26 cellular contexts compared by ENCODE assay signal in genomic region chr10:70590663-70591416, GRCh38. TPM values are rescaled to one million over a fixed set of nuclear protein-coding genes. Genes with fewer than 3 reads are reported as not detected.
A peak's percentile ranks its signal among the peaks of the same experiment; 100 is the strongest.
DNase-seq lines count a peak whose midpoint lies in the region; ATAC-seq, FAIRE-seq and TF ChIP-seq lines count a peak whose summit lies in the region.
"Had no signal": no experiment of that assay in that cellular context is flagged by ENCODE, and none has a peak within 500 bp of the region (broad histone marks: within the 10 kb centered on the region; RNA-seq: fewer than 3 reads in every experiment).

No MANE protein-coding gene starts in this region.

- DNase-seq in NCI-H82 (lab: John Stamatoyannopoulos, UW) (peak; percentile 24), NCI-H82 treated with DMSO at 0.1 percent for 48 hours (lab: John Stamatoyannopoulos, UW; ENCODE audit: unreplicated experiment) (no peak), GM18507 (ENCODE audit: extremely low spot score, insufficient read length, low read depth) (no peak), H1 (ENCODE audit: low read depth in 1 of 2, low spot score in 2 of 2) (peak in 1 of 2 experiments; percentile 33), PC-3 (no peak), OCI-M2 (lab: John Stamatoyannopoulos, UW; ENCODE audit: unreplicated experiment) (no peak)
- DNase-seq in stimulated activated CD8-positive, alpha-beta memory T cell treated with anti-CD3 and anti-CD28 coated beads, Interleukin-4, amount 100 ng/mL, for 48 hours = peak; percentile 20
- DNase-seq: activated naive CD4-positive, alpha-beta T cell treated with anti-CD3 and anti-CD28 coated beads for 36 hours; amniotic stem cell; H7; kidney glomerular epithelial cell; NCI-H1436; NCI-H510A; small intestine had no signal

- 0 out of 2 replicates have a peak overlapping the region, but pooled peaks have one; percentile 2 for H2BK12ac ChIP-seq in H1 (ENCODE audit: low read depth, low read length)

- CTCF ChIA-PET in H1 (lab: Charles Lee; ENCODE audit: partially characterized antibody) = interaction anchor here (1.4 to 2.0 kb wide), 2 partner anchors 32 to 41 kb away, joined by 4 to 8 read pairs; no protein-coding TSS in a partner anchor
- CTCF ChIA-PET in PC-3 (lab: Charles Lee) = no interaction called here

- TF ChIP-seq EP300 in H1 (IDR thresholded peaks at IDR 0.05; ENCODE audit: borderline replicate concordance in 1 of 2, low read depth in 2 of 2, low read length in 2 of 2) = no peak

- H4K91ac ChIP-seq in H1 (replicated peaks; ENCODE audit: insufficient read length, low read length) = peak overlapping the region; percentile 34

- no peaks in the 10 kb centered on the region for H3K79me2 ChIP-seq in H1 (ENCODE audit: control insufficient read depth in 1 of 2, insufficient read depth in 2 of 2, low read length in 2 of 2)
- no peaks in the 10 kb centered on the region for H3K79me2 ChIP-seq in PC-3 (ENCODE audit: low read length)

- no peaks in the 10 kb centered on the region for H3K9me2 ChIP-seq in PC-3 (replicated peaks; ENCODE audit: low read length)

- H3F3A ChIP-seq in PC-3 (ENCODE audit: low read length, unreplicated experiment) = no peaks in the 10 kb centered on the region

- H3K9me3 ChIP-seq in H1 (ENCODE audit: insufficient read depth in 2 of 2, low read depth in 1 of 2, low read length in 1 of 2) (no peaks in the 10 kb centered on the region), PC-3 (ENCODE audit: low read length) (no peaks in the 10 kb centered on the region)

- H4K20me1 ChIP-seq in H1 (replicated peaks in 1 of 2; ENCODE audit: control insufficient read depth in 1 of 2, insufficient read depth in 2 of 2, low read length in 2 of 2) (no peaks in the 10 kb centered on the region), PC-3 (ENCODE audit: low read length) (no peaks in the 10 kb centered on the region)

- no peak overlapping the region for H3K56ac ChIP-seq in H1 (replicated peaks; ENCODE audit: insufficient read length, low read depth, low read length)

- H2BK5ac ChIP-seq in H1 (ENCODE audit: low read depth, low read length) = no peak overlapping the region

- WGBS in H1 (ENCODE audit: extremely low coverage in 1 of 2, insufficient coverage in 1 of 2, insufficient read length in 1 of 2, insufficient replicate concordance in 2 of 2, low coverage in 1 of 2, low lambda C conversion rate in 2 of 2, missing lambda C conversion rate in 1 of 2), 2 experiments = 71% methylated on average over 5 of the region's 5 CpGs; no CpG with 5 or more reads in 1 of the 2 experiments

- no peak overlapping the region for H2AK5ac ChIP-seq in H1 (ENCODE audit: low read depth, low read length)

- TF ChIP-seq CTCF in H1 (IDR thresholded peaks at IDR 0.05; ENCODE audit: control extremely low read depth in 1 of 3, insufficient read depth in 1 of 3, low read depth in 1 of 3, low read length in 3 of 3) (no peak), PC-3 (conservative IDR thresholded peaks at IDR 0.05; ENCODE audit: low read depth, low read length) (no peak)

- H2AFZ ChIP-seq in H1 (ENCODE audit: low read length) (no peak overlapping the region), PC-3 (ENCODE audit: low read length) (no peak overlapping the region)

- no peak overlapping the region for H3K23ac ChIP-seq in H1 (ENCODE audit: insufficient read length)

- H3K79me1 ChIP-seq in H1 (ENCODE audit: low read depth, low read length) = no peaks in the 10 kb centered on the region

- H3K23me2 ChIP-seq in H1 (ENCODE audit: low read depth, low read length) = no peaks in the 10 kb centered on the region

- H3K27ac ChIP-seq in H1 (ENCODE audit: low read depth, low read length) (no peak overlapping the region), PC-3 (ENCODE audit: low read length) (no peak overlapping the region)
- H3K27ac ChIP-seq: 22Rv1, KMS-11 had no signal

- no peak overlapping the region for H2BK20ac ChIP-seq in H1 (ENCODE audit: low read length)

- no peak overlapping the region for H3K14ac ChIP-seq in H1 (ENCODE audit: insufficient read length)

- H3K4me3 ChIP-seq in H1 (ENCODE audit: extremely low read depth in 1 of 4, insufficient read depth in 2 of 4, low read depth in 3 of 4, low read length in 4 of 4) (no peak overlapping the region), PC-3 (ENCODE audit: low read length) (no peak overlapping the region)

- H2BK120ac ChIP-seq in H1 (replicated peaks; ENCODE audit: low read depth, low read length) = no peak overlapping the region

- H3K4me1 ChIP-seq in H1 (replicated peaks in 1 of 4; ENCODE audit: control insufficient read depth in 3 of 4, insufficient read depth in 4 of 4, low read length in 3 of 4) (peaks cover 0 to 4% (median 0%) of the 10 kb centered on the region in 4 experiments; a peak in 3 of 7 replicates), PC-3 (ENCODE audit: insufficient read depth, low read length) (peaks cover 5% of the 10 kb centered on the region; the same call in 1 of the 2 replicates)

- no peak overlapping the region for H2BK15ac ChIP-seq in H1 (ENCODE audit: low read length)

- POLR2A ChIA-PET in H1 (lab: Charles Lee; ENCODE audit: partially characterized antibody) = interaction anchor here (2.2 kb wide), 1 partner anchor 12 kb away, joined by 4 read pairs; the partner anchor contains the start of gene PRF1
- POLR2A ChIA-PET in PC-3 (lab: Charles Lee; ENCODE audit: unreplicated experiment) = no interaction called here

- ATAC-seq in HG02759 (IDR thresholded peaks at IDR 0.05; ENCODE audit: unreplicated experiment) (no peak), PC-3 (no peak)
- ATAC-seq: activated CD4-positive, CD25-positive, alpha-beta regulatory T cell treated with anti-CD3 and anti-CD28 coated beads, Interleukin-2, amount 50 U/mL, for 24 hours; CD8-positive, alpha-beta T cell; stimulated activated memory B cell treated with anti-CD40 and anti-IgM and Interleukin-4, amounts not matched to agents 10 μg/mL and 1 μg/mL and 100 μg/mL, for 72 hours had no signal

- H3K4me2 ChIP-seq in H1 (ENCODE audit: insufficient read depth in 1 of 2, low read depth in 2 of 2, low read length in 2 of 2) = no peak overlapping the region
- H3K4me2 ChIP-seq in PC-3 (ENCODE audit: low read length) = no peak overlapping the region
- H3K4me2 ChIP-seq: KMS-11 had no signal

- peaks cover 0 to 2% (median 0%) of the 10 kb centered on the region in 4 experiments; a peak in 1 of 7 replicates for H3K27me3 ChIP-seq in H1 (replicated peaks in 1 of 4; ENCODE audit: control insufficient read depth in 3 of 4, extremely low read depth in 1 of 4, insufficient read depth in 3 of 4, low read length in 3 of 4)
- H3K27me3 ChIP-seq in PC-3 (ENCODE audit: low read length) = no peaks in the 10 kb centered on the region

- H3K36me3 ChIP-seq in H1 (ENCODE audit: control insufficient read depth in 2 of 4, insufficient read depth in 4 of 4, low read length in 3 of 4) = no peaks in the 10 kb centered on the region
- H3K36me3 ChIP-seq in PC-3 (ENCODE audit: low read depth, low read length) = no peaks in the 10 kb centered on the region

- H4K8ac ChIP-seq in H1 (ENCODE audit: extremely low read depth, insufficient read depth, low read length) = no peak overlapping the region; the same call in 1 of the 2 replicates

- no peak overlapping the region for H3K4ac ChIP-seq in H1 (replicated peaks; ENCODE audit: insufficient read length, low read depth, low read length)

- intact Hi-C loops in PC-3 (cut with micrococcal nuclease) = no loop called here

- H4K5ac ChIP-seq in H1 (ENCODE audit: insufficient read length, low read depth, low read length) = no peak overlapping the region

- BruUV-seq in PC-3 (replicated peaks; lab: Mats Ljungman, UMichigan) = no TSS peak

- no peak for TF ChIP-seq POLR2A in H1 (IDR thresholded peaks at IDR 0.05; ENCODE audit: control extremely low read depth in 1 of 2, low read depth in 2 of 2, low read length in 2 of 2)

- H3K9ac ChIP-seq in H1 (replicated peaks in 1 of 4; ENCODE audit: extremely low read depth in 1 of 4, low read depth in 3 of 4, low read length in 3 of 4) (no peak overlapping the region), PC-3 (ENCODE audit: low read length) (no peak overlapping the region)
- H3K9ac ChIP-seq: KMS-11 had no signal

- H3K18ac ChIP-seq in H1 (ENCODE audit: extremely low read depth, low read length) = no peak overlapping the region

- no peak for TF ChIP-seq RAD21 in H1 (IDR thresholded peaks at IDR 0.05 in 1 of 2, conservative IDR thresholded peaks at IDR 0.05 in 1 of 2; ENCODE audit: low read depth in 2 of 2, low read length in 2 of 2)

- peak; percentile 68 for FAIRE-seq in GM18507 (lab: Jason Lieb, UNC)
- FAIRE-seq in H1 (lab: Jason Lieb, UNC) = no peak
- FAIRE-seq: bronchial epithelial cell, endometrium, small intestine, TTC549 had no signal

TF ChIP-seq in H1, 55 proteins besides CTCF, POLR2A, EP300 and RAD21:
- no peak for TF ChIP-seq SRF (IDR thresholded peaks at IDR 0.05; ENCODE audit: low read depth, low read length)
- no peak for TF ChIP-seq RXRA (IDR thresholded peaks at IDR 0.05; ENCODE audit: insufficient read depth, low read depth, low read length)
- TF ChIP-seq SAP30 (IDR thresholded peaks at IDR 0.05; ENCODE audit: insufficient read depth, insufficient replicate concordance, low read length) = no peak
- TF ChIP-seq ASH2L (IDR thresholded peaks at IDR 0.05; ENCODE audit: low read length) = no peak
- TF ChIP-seq KDM1A (IDR thresholded peaks at IDR 0.05; ENCODE audit: borderline replicate concordance, low read length) = no peak
- TF ChIP-seq TAF7 (optimal IDR thresholded peaks at IDR 0.05; ENCODE audit: borderline replicate concordance, low read depth, low read length) = no peak

RNA-seq across cellular contexts. Expression of gene PRF1, which starts 11.7 kb away (rescaled TPM):
- total RNA-seq in H1 (2021; fragmentation: NEBNext Ultra II Directional; extraction: Animal tissue kit (Norgen Biotek cat#: 25700)) = not detected in 2 replicates
- polyA plus RNA-seq in H1 (2011; rRNA removed) = 0.06 and 0.15 TPM in 2 replicates
- not detected for polyA plus RNA-seq in H1 (2011; cell fraction: cytosol; rRNA removed)
- polyA plus RNA-seq in H1 (2011; cell fraction: nucleus; rRNA removed) = 0.06 TPM
- not detected in 4 replicates for polyA plus RNA-seq in H1 (2012, experiment 1 of 2)
- not detected for polyA plus RNA-seq in H1 (2012, experiment 2 of 2)
- polyA plus RNA-seq in H1 (2013, experiment 1 of 2) = 0.06 TPM
- 0.09 TPM for polyA plus RNA-seq in H1 (2013, experiment 2 of 2)
- 0.07 TPM in 1 of 2 replicates, not detected in the other for polyA minus RNA-seq in H1 (2011; rRNA and poly(A)+ RNA removed)
- polyA minus RNA-seq in H1 (2011; cell fraction: cytosol; rRNA and poly(A)+ RNA removed) = not detected
- polyA minus RNA-seq in H1 (2011; cell fraction: nucleus; rRNA and poly(A)+ RNA removed) = not detected
- total RNA-seq in PC-3 (2014; rRNA removed) = not detected in 2 replicates
- total RNA-seq: bronchial epithelial cell, fibroblast of lung, glomerular endothelial cell, H7, RPMI7951 had no signal
- polyA plus RNA-seq: fibroblast of lung had no signal

Comparison
In these comparisons a context has a peak if more than half of its experiments do, and no peak if none do; other contexts are left out.
1. DNase-seq: peak in NCI-H82 (single experiment) and stimulated activated CD8-positive, alpha-beta memory T cell treated with anti-CD3 and anti-CD28 coated beads, Interleukin-4, amount 100 ng/mL, for 48 hours (single experiment); none in NCI-H82 treated with DMSO at 0.1 percent for 48 hours (single experiment), GM18507 (single experiment), PC-3 (single experiment) and OCI-M2 (single experiment).